1 cellular context compared by ENCODE assay signal in genomic region chr10:6927001-6927400, GRCh38.
TF ChIP-seq lines count a peak whose summit lies in the region.

No MANE protein-coding gene starts in this region.

TF ChIP-seq in IMR-90, 13 proteins besides CTCF, POLR2A, EP300 and RAD21 (continued from another document):
- no peak for TF ChIP-seq FOS (IDR thresholded peaks at IDR 0.05; ENCODE audit: low read depth, low read length)
- TF ChIP-seq MAFK (IDR thresholded peaks at IDR 0.05; ENCODE audit: low read depth, low read length): no peak
- TF ChIP-seq BHLHE40 (IDR thresholded peaks at IDR 0.05; ENCODE audit: low read depth, low read length): no peak
- no peak for TF ChIP-seq CEBPB (IDR thresholded peaks at IDR 0.05; ENCODE audit: low read depth, low read length)
